ENCODE assay signal across 18 cellular contexts in the genomic region with DNA sequence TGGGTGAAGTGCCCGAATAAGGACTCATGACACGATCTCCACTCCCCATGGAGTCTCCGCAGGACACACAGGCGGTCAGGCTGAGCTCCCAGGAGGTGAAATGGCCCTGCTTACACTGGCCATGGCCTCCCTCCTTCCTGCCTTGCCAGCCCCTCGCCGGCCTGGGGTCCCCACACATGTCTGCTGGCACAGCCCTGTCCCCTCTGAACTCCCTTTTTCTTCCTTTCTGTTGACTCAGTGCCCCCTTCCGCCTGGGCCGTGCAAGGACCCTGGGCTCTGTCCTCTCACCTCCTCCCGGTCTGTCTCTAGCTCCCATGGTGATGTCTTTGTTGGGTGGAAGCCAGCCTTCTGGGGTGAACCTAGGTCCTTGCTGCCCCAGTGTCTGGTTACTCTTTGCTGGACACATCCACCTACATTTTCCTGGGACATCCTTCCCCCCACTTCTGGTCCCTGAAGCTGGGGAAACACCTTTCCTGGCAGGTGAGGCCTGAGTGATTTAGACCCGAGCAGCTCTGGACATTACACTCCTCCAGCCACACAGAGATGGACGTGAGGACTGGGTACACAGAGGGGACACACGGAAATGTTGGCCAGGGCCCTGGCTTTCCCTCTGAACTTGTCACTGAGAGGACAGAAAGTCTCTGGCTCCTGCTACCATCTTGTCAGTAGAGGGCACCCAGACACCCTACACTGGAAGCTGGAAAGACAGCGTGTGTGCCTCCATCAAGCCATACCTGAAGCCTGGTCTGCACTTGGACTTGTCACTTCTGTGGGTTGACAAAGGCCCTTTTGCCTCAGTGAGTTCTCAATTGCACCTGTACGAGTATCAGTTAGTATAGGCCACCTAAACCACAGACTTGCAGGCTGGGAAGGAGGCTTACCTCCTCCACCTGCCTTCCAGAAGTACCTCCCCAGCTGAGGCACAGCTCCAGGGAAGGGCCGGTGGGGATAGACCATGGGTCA.
DNase-seq lines count a peak whose midpoint lies in the region; ATAC-seq and TF ChIP-seq lines count a peak whose summit lies in the region.
"Had no signal": no experiment of that assay in that cellular context is flagged by ENCODE, and none has a peak within 500 bp of the region (broad histone marks: within the 10 kb centered on the region; RNA-seq: fewer than 3 reads in every experiment).

No MANE protein-coding gene starts in this region.

- no peaks in the 10 kb centered on the region for H3K9me2 ChIP-seq in HCT116 (ENCODE audit: insufficient read depth)

- no peaks in the 10 kb centered on the region for H3K36me3 ChIP-seq in HCT116 (ENCODE audit: control insufficient read depth in 1 of 2, insufficient read depth in 2 of 2, low read length in 2 of 2)
- H3K36me3 ChIP-seq: spleen, thoracic aorta had no signal

- DNase-seq in DMS 273 (lab: John Stamatoyannopoulos, UW; ENCODE audit: unreplicated experiment) (peak; percentile 7), DMS 273 treated with DMSO at 0.1 percent for 48 hours (lab: John Stamatoyannopoulos, UW) (no peak), HCT116 (ENCODE audit: low read depth, low spot score) (peak; percentile 6), OCI-M1 (lab: John Stamatoyannopoulos, UW) (peak; percentile 0), left lobe of liver (ENCODE audit: low spot score) (peak; percentile 30), dermis blood vessel endothelial cell (no peak)
- no peak for DNase-seq in activated naive CD4-positive, alpha-beta T cell treated with Interleukin-2 at 50 U/mL for 16 hours
- DNase-seq: activated CD4-positive, alpha-beta T cell treated with anti-CD3 and anti-CD28 coated beads, Interleukin-2, amount 50 U/mL, for 1 hour; activated naive CD8-positive, alpha-beta T cell treated with anti-CD3 and anti-CD28 coated beads for 36 hours; activated T-cell treated with anti-CD3 and anti-CD28 coated beads, Interleukin-2, amount 50 U/mL, for 24 hours; glutamatergic neuron; mammary epithelial cell; naive thymus-derived CD8-positive, alpha-beta T cell; NCI-H187; spleen had no signal

- ATAC-seq in HCT116, result peak; percentile 46
- no peak for ATAC-seq in left lobe of liver
- no peak for ATAC-seq in GM19324 (IDR thresholded peaks at IDR 0.05; ENCODE audit: low FRiP score, unreplicated experiment)
- ATAC-seq: naive thymus-derived CD8-positive, alpha-beta T cell had no signal

- POLR2A ChIA-PET in HCT116 (lab: Charles Lee), result no interaction called here

- H3K9ac ChIP-seq in HCT116 (ENCODE audit: low read length), result no peak overlapping the region

- H3K27me3 ChIP-seq in HCT116 (ENCODE audit: insufficient read depth, low read length), result no peaks in the 10 kb centered on the region

- CTCF ChIA-PET in HCT116 (lab: Charles Lee), result interaction anchor here (0.7 kb wide), 1 partner anchor 868 kb away, joined by 3 read pairs; no protein-coding TSS in a partner anchor

- H3K4me2 ChIP-seq in HCT116 (ENCODE audit: low read length), result peak overlapping the region; percentile 43

- H3K4me1 ChIP-seq in HCT116 (ENCODE audit: control insufficient read depth in 1 of 2, insufficient read depth in 2 of 2, low read length in 2 of 2), result peaks cover 13 to 22% of the 10 kb centered on the region in 2 experiments
- H3K4me1 ChIP-seq: spleen had no signal

- no peak overlapping the region for H3K4me3 ChIP-seq in HCT116 (replicated peaks in 1 of 2; ENCODE audit: low read depth in 1 of 2, low read length in 2 of 2)
- H3K4me3 ChIP-seq: spleen, thoracic aorta had no signal

- RAD21 ChIA-PET in HCT116 (lab: Charles Lee; ENCODE audit: low non-redundant PET in 1 of 2, low total read pairs in 2 of 2, uncharacterized antibody in 2 of 2, unreplicated experiment in 2 of 2), result no interaction called here

- intact Hi-C loops in HCT116 (cut with micrococcal nuclease), result loop anchor here (5.0 kb wide), 2 partner anchors 211 to 866 kb away; no protein-coding TSS in a partner anchor

- H3K9me3 ChIP-seq in HCT116 (ENCODE audit: control insufficient read depth in 1 of 2, insufficient read depth in 1 of 2, low read depth in 1 of 2, low read length in 2 of 2), result peaks cover 4 to 8% of the 10 kb centered on the region in 2 experiments; a peak in 1 of 4 replicates
- H3K9me3 ChIP-seq: spleen, thoracic aorta had no signal

- TF ChIP-seq CTCF in HCT116 (IDR thresholded peaks at IDR 0.05 in 2 of 3, conservative IDR thresholded peaks at IDR 0.05 in 1 of 3; ENCODE audit: borderline replicate concordance in 1 of 3, insufficient read depth in 1 of 3, low read depth in 2 of 3, low read length in 2 of 3), result peak in 2 of 3 experiments; percentile 15 to 18; a peak in 2 of 6 replicates

- no peak for TF ChIP-seq POLR2A in HCT116 (IDR thresholded peaks at IDR 0.05; ENCODE audit: borderline replicate concordance, extremely low read depth, insufficient read depth, insufficient read length)

- H3K79me2 ChIP-seq in HCT116 (ENCODE audit: insufficient read depth, low read length), result peaks cover under 1% of the 10 kb centered on the region; the same call in 1 of the 2 replicates

- TF ChIP-seq RAD21 in HCT116 (IDR thresholded peaks at IDR 0.05; ENCODE audit: low read depth), result peak; percentile 56

- no peak overlapping the region for H2AFZ ChIP-seq in HCT116 (ENCODE audit: low read depth, low read length, poor library complexity, severe bottlenecking)

- BruUV-seq in HCT116 (replicated peaks; lab: Mats Ljungman, UMichigan), result no TSS peak

- H4K20me1 ChIP-seq in HCT116 (ENCODE audit: insufficient read depth), result no peaks in the 10 kb centered on the region

- H3K27ac ChIP-seq in HCT116 (ENCODE audit: low read depth, low read length), result no peak overlapping the region; the same call in 1 of the 2 replicates
- H3K27ac ChIP-seq: 22Rv1, spleen, thoracic aorta had no signal

TF ChIP-seq in HCT116, 20 proteins besides CTCF, POLR2A, EP300 and RAD21:
- TF ChIP-seq EZH2phosphoT487 (IDR thresholded peaks at IDR 0.05; ENCODE audit: borderline replicate concordance) (no peak), SRF (IDR thresholded peaks at IDR 0.05; ENCODE audit: low read depth) (no peak), ELF1 (IDR thresholded peaks at IDR 0.05; ENCODE audit: borderline replicate concordance, low read depth) (no peak), ZFX (IDR thresholded peaks at IDR 0.05) (no peak), ZNF274 (IDR thresholded peaks at IDR 0.05; ENCODE audit: low read depth, low read length) (no peak), POLR2AphosphoS5 (IDR thresholded peaks at IDR 0.05; ENCODE audit: low read depth, low read length) (no peak), EZH2 (IDR thresholded peaks at IDR 0.05) (no peak), JUND (IDR thresholded peaks at IDR 0.05) (no peak), TCF7L2 (IDR thresholded peaks at IDR 0.05; ENCODE audit: borderline replicate concordance, extremely low read depth, insufficient read depth, insufficient read length) (no peak), SP1 (IDR thresholded peaks at IDR 0.05; ENCODE audit: low read depth) (no peak), CEBPB (IDR thresholded peaks at IDR 0.05; ENCODE audit: low read depth) (no peak)
- TF ChIP-seq, protein P1, sequence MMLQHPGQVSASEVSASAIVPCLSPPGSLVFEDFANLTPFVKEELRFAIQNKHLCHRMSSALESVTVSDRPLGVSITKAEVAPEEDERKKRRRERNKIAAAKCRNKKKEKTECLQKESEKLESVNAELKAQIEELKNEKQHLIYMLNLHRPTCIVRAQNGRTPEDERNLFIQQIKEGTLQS (IDR thresholded peaks at IDR 0.05), result no peak
- TF ChIP-seq, protein P2, sequence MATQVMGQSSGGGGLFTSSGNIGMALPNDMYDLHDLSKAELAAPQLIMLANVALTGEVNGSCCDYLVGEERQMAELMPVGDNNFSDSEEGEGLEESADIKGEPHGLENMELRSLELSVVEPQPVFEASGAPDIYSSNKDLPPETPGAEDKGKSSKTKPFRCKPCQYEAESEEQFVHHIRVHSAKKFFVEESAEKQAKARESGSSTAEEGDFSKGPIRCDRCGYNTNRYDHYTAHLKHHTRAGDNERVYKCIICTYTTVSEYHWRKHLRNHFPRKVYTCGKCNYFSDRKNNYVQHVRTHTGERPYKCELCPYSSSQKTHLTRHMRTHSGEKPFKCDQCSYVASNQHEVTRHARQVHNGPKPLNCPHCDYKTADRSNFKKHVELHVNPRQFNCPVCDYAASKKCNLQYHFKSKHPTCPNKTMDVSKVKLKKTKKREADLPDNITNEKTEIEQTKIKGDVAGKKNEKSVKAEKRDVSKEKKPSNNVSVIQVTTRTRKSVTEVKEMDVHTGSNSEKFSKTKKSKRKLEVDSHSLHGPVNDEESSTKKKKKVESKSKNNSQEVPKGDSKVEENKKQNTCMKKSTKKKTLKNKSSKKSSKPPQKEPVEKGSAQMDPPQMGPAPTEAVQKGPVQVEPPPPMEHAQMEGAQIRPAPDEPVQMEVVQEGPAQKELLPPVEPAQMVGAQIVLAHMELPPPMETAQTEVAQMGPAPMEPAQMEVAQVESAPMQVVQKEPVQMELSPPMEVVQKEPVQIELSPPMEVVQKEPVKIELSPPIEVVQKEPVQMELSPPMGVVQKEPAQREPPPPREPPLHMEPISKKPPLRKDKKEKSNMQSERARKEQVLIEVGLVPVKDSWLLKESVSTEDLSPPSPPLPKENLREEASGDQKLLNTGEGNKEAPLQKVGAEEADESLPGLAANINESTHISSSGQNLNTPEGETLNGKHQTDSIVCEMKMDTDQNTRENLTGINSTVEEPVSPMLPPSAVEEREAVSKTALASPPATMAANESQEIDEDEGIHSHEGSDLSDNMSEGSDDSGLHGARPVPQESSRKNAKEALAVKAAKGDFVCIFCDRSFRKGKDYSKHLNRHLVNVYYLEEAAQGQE (IDR thresholded peaks at IDR 0.05; ENCODE audit: low read depth), result no peak
- TF ChIP-seq, protein P3, sequence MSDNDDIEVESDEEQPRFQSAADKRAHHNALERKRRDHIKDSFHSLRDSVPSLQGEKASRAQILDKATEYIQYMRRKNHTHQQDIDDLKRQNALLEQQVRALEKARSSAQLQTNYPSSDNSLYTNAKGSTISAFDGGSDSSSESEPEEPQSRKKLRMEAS (IDR thresholded peaks at IDR 0.05), result no peak
- TF ChIP-seq, protein P4, sequence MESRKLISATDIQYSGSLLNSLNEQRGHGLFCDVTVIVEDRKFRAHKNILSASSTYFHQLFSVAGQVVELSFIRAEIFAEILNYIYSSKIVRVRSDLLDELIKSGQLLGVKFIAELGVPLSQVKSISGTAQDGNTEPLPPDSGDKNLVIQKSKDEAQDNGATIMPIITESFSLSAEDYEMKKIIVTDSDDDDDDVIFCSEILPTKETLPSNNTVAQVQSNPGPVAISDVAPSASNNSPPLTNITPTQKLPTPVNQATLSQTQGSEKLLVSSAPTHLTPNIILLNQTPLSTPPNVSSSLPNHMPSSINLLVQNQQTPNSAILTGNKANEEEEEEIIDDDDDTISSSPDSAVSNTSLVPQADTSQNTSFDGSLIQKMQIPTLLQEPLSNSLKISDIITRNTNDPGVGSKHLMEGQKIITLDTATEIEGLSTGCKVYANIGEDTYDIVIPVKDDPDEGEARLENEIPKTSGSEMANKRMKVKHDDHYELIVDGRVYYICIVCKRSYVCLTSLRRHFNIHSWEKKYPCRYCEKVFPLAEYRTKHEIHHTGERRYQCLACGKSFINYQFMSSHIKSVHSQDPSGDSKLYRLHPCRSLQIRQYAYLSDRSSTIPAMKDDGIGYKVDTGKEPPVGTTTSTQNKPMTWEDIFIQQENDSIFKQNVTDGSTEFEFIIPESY (IDR thresholded peaks at IDR 0.05; ENCODE audit: extremely low read depth, insufficient replicate concordance, low read length), result no peak

Comparison
In these comparisons a context has a peak if more than half of its experiments do, and no peak if none do; other contexts are left out.
1. DNase-seq: peak in DMS 273 (single experiment), HCT116 (single experiment), OCI-M1 (single experiment) and left lobe of liver (single experiment); none in DMS 273 treated with DMSO at 0.1 percent for 48 hours (single experiment), activated naive CD4-positive, alpha-beta T cell treated with Interleukin-2 at 50 U/mL for 16 hours (single experiment) and dermis blood vessel endothelial cell (single experiment).